Comparison of ENCODE assay signal across 8 cellular contexts in the genomic region with DNA sequence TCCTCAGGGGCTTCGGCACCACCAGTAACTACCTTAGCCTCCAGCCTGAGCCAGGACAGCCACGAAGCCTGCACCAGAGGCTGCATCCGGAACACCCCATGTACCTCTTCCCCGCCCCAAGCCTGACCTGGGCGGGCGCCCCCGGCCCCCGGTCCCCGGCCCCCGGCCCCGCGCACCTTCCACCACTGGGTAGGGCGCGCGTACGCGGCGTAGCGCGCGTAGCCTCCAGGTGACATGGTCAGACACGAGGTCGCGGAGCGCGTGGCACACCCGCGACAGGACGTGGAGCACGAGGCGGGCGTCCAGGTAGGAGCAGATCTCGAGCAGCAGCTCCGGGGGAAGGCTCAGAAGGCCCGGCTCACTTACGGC. TPM values are rescaled to one million over a fixed set of nuclear protein-coding genes. Genes with fewer than 3 reads are reported as not detected.
DNase-seq lines count a peak whose midpoint lies in the region; ATAC-seq, FAIRE-seq and TF ChIP-seq lines count a peak whose summit lies in the region.

No MANE protein-coding gene starts in this region.

- peak overlapping the region; percentile 74 to 94 (median 78) for H3K4me3 ChIP-seq in BLaER1 treated with 17β-estradiol and CSF1 and Interleukin-3, amounts not matched to agents 10 nM and 100 nM
- H3K4me3 ChIP-seq in PC-3 (ENCODE audit: low read length) (peak overlapping the region; percentile 83), endothelial cell of umbilical vein (replicated peaks in 1 of 3; ENCODE audit: insufficient read depth in 1 of 3, low read depth in 1 of 3, low read length in 3 of 3) (peak overlapping the region; percentile 2 to 56 (median 31)), neuron (ENCODE audit: low read length) (peak overlapping the region; percentile 72)

- peak overlapping the region; percentile 89 to 98 (median 94) for H3K4me2 ChIP-seq in BLaER1 treated with 17β-estradiol and CSF1 and Interleukin-3, amounts not matched to agents 10 nM and 100 nM
- H3K4me2 ChIP-seq in PC-3 (ENCODE audit: low read length) (peak overlapping the region; percentile 96), endothelial cell of umbilical vein (ENCODE audit: insufficient read depth, low read length) (peak overlapping the region; percentile 64)

- in situ Hi-C loops in KBM-7 (cut with MboI; ENCODE audit: low pct_unique_long_range_greater_than_20kb, low sequenced_read_pairs), result no loop called here

- no peak for TF ChIP-seq CTCF in PC-3 (conservative IDR thresholded peaks at IDR 0.05; ENCODE audit: low read depth, low read length)
- no peak for TF ChIP-seq CTCF in endothelial cell of umbilical vein (IDR thresholded peaks at IDR 0.05; ENCODE audit: extremely low read depth in 1 of 2, insufficient read depth in 1 of 2, low read depth in 1 of 2, low read length in 2 of 2)

- peak overlapping the region; percentile 43 to 85 (median 75); a peak in 21 of 22 replicates for H3K27ac ChIP-seq in BLaER1 treated with 17β-estradiol and CSF1 and Interleukin-3, amounts not matched to agents 10 nM and 100 nM
- H3K27ac ChIP-seq in PC-3 (ENCODE audit: low read length) (peak overlapping the region; percentile 42; the same call in 1 of the 2 replicates), endothelial cell of umbilical vein (ENCODE audit: insufficient read depth, low read depth, low read length) (no peak overlapping the region)

- intact Hi-C loops in PC-3 (cut with micrococcal nuclease), result no loop called here
- intact Hi-C loops in endothelial cell of umbilical vein (cut with micrococcal nuclease), result loop anchor here (1.0 kb wide), 2 partner anchors 26 to 41 kb away; a partner anchor contains a TSS

- dilution Hi-C loops in endothelial cell of umbilical vein (cut with MboI; ENCODE audit: extremely low pct_ligation_motif_present, low sequenced_read_pairs), result no loop called here

- no peaks in the 10 kb centered on the region for H3K9me1 ChIP-seq in endothelial cell of umbilical vein (replicated peaks; ENCODE audit: control insufficient read depth, extremely low read depth, insufficient read depth, low read length)

- H3K36me3 ChIP-seq in BLaER1 treated with 17β-estradiol and CSF1 and Interleukin-3, amounts not matched to agents 10 nM and 100 nM, result peaks cover 27 to 60% (median 37%) of the 10 kb centered on the region in 11 experiments
- H3K36me3 ChIP-seq in PC-3 (ENCODE audit: low read depth, low read length) (peaks cover 16% of the 10 kb centered on the region), endothelial cell of umbilical vein (ENCODE audit: control insufficient read depth in 2 of 2, extremely low read depth in 1 of 2, insufficient read depth in 2 of 2, low read length in 2 of 2) (peaks cover 3 to 13% of the 10 kb centered on the region in 2 experiments), neuron (ENCODE audit: insufficient read depth, low read length) (peaks cover 27% of the 10 kb centered on the region)

- H2AFZ ChIP-seq in PC-3 (ENCODE audit: low read length) (peak overlapping the region; percentile 87), endothelial cell of umbilical vein (ENCODE audit: low read depth, low read length) (peak overlapping the region; percentile 46), neuron (ENCODE audit: low read depth, low read length) (peak overlapping the region; percentile 46)

- H3K4me1 ChIP-seq in BLaER1 treated with 17β-estradiol and CSF1 and Interleukin-3, amounts not matched to agents 10 nM and 100 nM, result peaks cover 28 to 56% (median 43%) of the 10 kb centered on the region in 10 experiments
- H3K4me1 ChIP-seq in PC-3 (ENCODE audit: insufficient read depth, low read length), result peaks cover 15% of the 10 kb centered on the region
- H3K4me1 ChIP-seq in endothelial cell of umbilical vein (ENCODE audit: control insufficient read depth, extremely low read depth, insufficient read depth, low read length), result peaks cover 15% of the 10 kb centered on the region
- H3K4me1 ChIP-seq in neuron (ENCODE audit: insufficient read depth, low read length), result peaks cover 10% of the 10 kb centered on the region

- no peaks in the 10 kb centered on the region for H3K9me2 ChIP-seq in PC-3 (replicated peaks; ENCODE audit: low read length)

- H3F3A ChIP-seq in PC-3 (ENCODE audit: low read length, unreplicated experiment), result no peaks in the 10 kb centered on the region

- CTCF ChIA-PET in PC-3 (lab: Charles Lee) (no interaction called here), endothelial cell of umbilical vein (lab: Charles Lee) (no interaction called here)

- H3K79me2 ChIP-seq in PC-3 (ENCODE audit: low read length) (peaks cover 14% of the 10 kb centered on the region), endothelial cell of umbilical vein (ENCODE audit: control insufficient read depth, insufficient read depth, low read length) (no peaks in the 10 kb centered on the region)

- POLR2A ChIA-PET in PC-3 (lab: Charles Lee; ENCODE audit: unreplicated experiment) (no interaction called here), endothelial cell of umbilical vein (lab: Charles Lee) (no interaction called here)

- no peak for DNase-seq in PC-3
- DNase-seq in endothelial cell of umbilical vein (ENCODE audit: low read depth, low spot score), result no peak
- DNase-seq in cerebellar cortex (ENCODE audit: low spot score), result no peak
- DNase-seq in NCI-H526 treated with DMSO at 0.1 percent for 48 hours (lab: John Stamatoyannopoulos, UW), result no peak
- no peak for DNase-seq in KBM-7

- H3K9ac ChIP-seq in BLaER1 treated with 17β-estradiol and CSF1 and Interleukin-3, amounts not matched to agents 10 nM and 100 nM, result peak overlapping the region; percentile 71 to 87 (median 84)
- H3K9ac ChIP-seq in PC-3 (ENCODE audit: low read length) (peak overlapping the region; percentile 82), endothelial cell of umbilical vein (replicated peaks; ENCODE audit: extremely low read depth, insufficient read depth, low read length) (peak overlapping the region; percentile 22)

- H4K20me1 ChIP-seq in BLaER1 treated with 17β-estradiol and CSF1 and Interleukin-3, amounts not matched to agents 10 nM and 100 nM, result peaks cover 0 to 13% (median 8%) of the 10 kb centered on the region in 11 experiments; a peak in 11 of 22 replicates
- H4K20me1 ChIP-seq in PC-3 (ENCODE audit: low read length) (no peaks in the 10 kb centered on the region), endothelial cell of umbilical vein (replicated peaks; ENCODE audit: control insufficient read depth, extremely low read depth, insufficient read depth, low read length) (no peaks in the 10 kb centered on the region)

- no peak for TF ChIP-seq POLR2A in endothelial cell of umbilical vein (IDR thresholded peaks at IDR 0.05; ENCODE audit: low read depth, low read length)

- peak; percentile 22 for ATAC-seq in GM21526 (IDR thresholded peaks at IDR 0.05; ENCODE audit: low FRiP score, unreplicated experiment)
- ATAC-seq in PC-3, result peak; percentile 3

- no peak for FAIRE-seq in endothelial cell of umbilical vein (lab: Jason Lieb, UNC)

- BruUV-seq in PC-3 (replicated peaks; lab: Mats Ljungman, UMichigan) (no TSS peak), endothelial cell of umbilical vein (replicated peaks; lab: Mats Ljungman, UMichigan) (no TSS peak)

- no peaks in the 10 kb centered on the region for H3K9me3 ChIP-seq in BLaER1 treated with 17β-estradiol and CSF1 and Interleukin-3, amounts not matched to agents 10 nM and 100 nM (replicated peaks in 1 of 11)
- H3K9me3 ChIP-seq in PC-3 (ENCODE audit: low read length) (no peaks in the 10 kb centered on the region), endothelial cell of umbilical vein (replicated peaks; ENCODE audit: control insufficient read depth, insufficient read depth, low read length) (no peaks in the 10 kb centered on the region), neuron (ENCODE audit: low read length) (no peaks in the 10 kb centered on the region)

- H3K27me3 ChIP-seq in BLaER1 treated with 17β-estradiol and CSF1 and Interleukin-3, amounts not matched to agents 10 nM and 100 nM, result no peaks in the 10 kb centered on the region
- no peaks in the 10 kb centered on the region for H3K27me3 ChIP-seq in PC-3 (ENCODE audit: low read length)
- no peaks in the 10 kb centered on the region for H3K27me3 ChIP-seq in endothelial cell of umbilical vein (ENCODE audit: control insufficient read depth in 2 of 2, insufficient read depth in 2 of 2, low read length in 2 of 2)
- no peaks in the 10 kb centered on the region for H3K27me3 ChIP-seq in neuron (ENCODE audit: insufficient read depth, low read length)

RNA-seq across cellular contexts. Expression of a gene that starts 0.5 kb away (rescaled TPM):
- total RNA-seq in PC-3 (2014; rRNA removed) (27.5 and 34.6 TPM in 2 replicates), endothelial cell of umbilical vein (11.6 and 12.4 TPM in 2 replicates)
- polyA plus RNA-seq in endothelial cell of umbilical vein, result 19.3 and 26.4 TPM in 2 replicates
- 12.6 and 16.6 TPM in 2 replicates for polyA plus RNA-seq in endothelial cell of umbilical vein (2011; cell fraction: cytosol; rRNA removed)
- polyA plus RNA-seq in endothelial cell of umbilical vein (2011; cell fraction: nucleus; rRNA removed), result 14.8 and 16.9 TPM in 2 replicates
- 7.5 and 10.9 TPM in 2 replicates for polyA plus RNA-seq in endothelial cell of umbilical vein (2012)
- polyA minus RNA-seq in endothelial cell of umbilical vein, result 5.9 and 8.0 TPM in 2 replicates
- 6.1 TPM for polyA minus RNA-seq in endothelial cell of umbilical vein (2011; cell fraction: cytosol; rRNA and poly(A)+ RNA removed)
- 4.2 and 6.6 TPM in 2 replicates for polyA minus RNA-seq in endothelial cell of umbilical vein (2011; cell fraction: nucleus; rRNA and poly(A)+ RNA removed)

RNA-seq across cellular contexts. Expression of a gene that starts 8.2 kb away (rescaled TPM):
- not detected in 2 replicates for total RNA-seq in PC-3 (2014; rRNA removed)
- not detected in 2 replicates for total RNA-seq in endothelial cell of umbilical vein
- polyA plus RNA-seq in endothelial cell of umbilical vein, result not detected in 2 replicates
- not detected in 2 replicates for polyA plus RNA-seq in endothelial cell of umbilical vein (2011; cell fraction: cytosol; rRNA removed)
- polyA plus RNA-seq in endothelial cell of umbilical vein (2011; cell fraction: nucleus; rRNA removed), result not detected in 2 replicates
- not detected in 2 replicates for polyA plus RNA-seq in endothelial cell of umbilical vein (2012)
- not detected in 2 replicates for polyA minus RNA-seq in endothelial cell of umbilical vein
- not detected for polyA minus RNA-seq in endothelial cell of umbilical vein (2011; cell fraction: cytosol; rRNA and poly(A)+ RNA removed)
- polyA minus RNA-seq in endothelial cell of umbilical vein (2011; cell fraction: nucleus; rRNA and poly(A)+ RNA removed), result not detected in 2 replicates

RNA-seq across cellular contexts. Expression of a gene that starts 14.3 kb away (rescaled TPM):
- total RNA-seq in PC-3 (2014; rRNA removed), result 140 and 150 TPM in 2 replicates
- 68.4 and 77.4 TPM in 2 replicates for total RNA-seq in endothelial cell of umbilical vein
- 80.6 and 90.1 TPM in 2 replicates for polyA plus RNA-seq in endothelial cell of umbilical vein
- 72.2 and 76.1 TPM in 2 replicates for polyA plus RNA-seq in endothelial cell of umbilical vein (2011; cell fraction: cytosol; rRNA removed)
- 183 and 226 TPM in 2 replicates for polyA plus RNA-seq in endothelial cell of umbilical vein (2011; cell fraction: nucleus; rRNA removed)
- polyA plus RNA-seq in endothelial cell of umbilical vein (2012), result 48.5 and 49.9 TPM in 2 replicates
- 50.2 and 71.2 TPM in 2 replicates for polyA minus RNA-seq in endothelial cell of umbilical vein
- 46.0 TPM for polyA minus RNA-seq in endothelial cell of umbilical vein (2011; cell fraction: cytosol; rRNA and poly(A)+ RNA removed)
- 40.9 and 46.7 TPM in 2 replicates for polyA minus RNA-seq in endothelial cell of umbilical vein (2011; cell fraction: nucleus; rRNA and poly(A)+ RNA removed)

RNA-seq across cellular contexts. Expression of a gene that starts 27.8 kb away (rescaled TPM):
- 50.6 and 73.3 TPM in 2 replicates for total RNA-seq in PC-3 (2014; rRNA removed)
- 84.6 and 94.5 TPM in 2 replicates for total RNA-seq in endothelial cell of umbilical vein
- 98.8 and 104 TPM in 2 replicates for polyA plus RNA-seq in endothelial cell of umbilical vein
- polyA plus RNA-seq in endothelial cell of umbilical vein (2011; cell fraction: cytosol; rRNA removed), result 55.5 and 63.9 TPM in 2 replicates
- 406 TPM in 2 replicates for polyA plus RNA-seq in endothelial cell of umbilical vein (2011; cell fraction: nucleus; rRNA removed)
- 46.3 and 67.8 TPM in 2 replicates for polyA plus RNA-seq in endothelial cell of umbilical vein (2012)
- 157 and 176 TPM in 2 replicates for polyA minus RNA-seq in endothelial cell of umbilical vein
- 76.4 TPM for polyA minus RNA-seq in endothelial cell of umbilical vein (2011; cell fraction: cytosol; rRNA and poly(A)+ RNA removed)
- polyA minus RNA-seq in endothelial cell of umbilical vein (2011; cell fraction: nucleus; rRNA and poly(A)+ RNA removed), result 155 and 156 TPM in 2 replicates

RNA-seq across cellular contexts. Expression of a gene that starts 29.4 kb away (rescaled TPM):
- total RNA-seq in PC-3 (2014; rRNA removed), result 39.5 and 53.5 TPM in 2 replicates
- 10.9 and 11.8 TPM in 2 replicates for total RNA-seq in endothelial cell of umbilical vein
- polyA plus RNA-seq in endothelial cell of umbilical vein, result 10.5 and 11.0 TPM in 2 replicates
- polyA plus RNA-seq in endothelial cell of umbilical vein (2011; cell fraction: cytosol; rRNA removed), result 6.8 and 8.0 TPM in 2 replicates
- 11.7 and 12.5 TPM in 2 replicates for polyA plus RNA-seq in endothelial cell of umbilical vein (2011; cell fraction: nucleus; rRNA removed)
- 8.6 and 11.4 TPM in 2 replicates for polyA plus RNA-seq in endothelial cell of umbilical vein (2012)
- 5.7 and 11.2 TPM in 2 replicates for polyA minus RNA-seq in endothelial cell of umbilical vein
- polyA minus RNA-seq in endothelial cell of umbilical vein (2011; cell fraction: cytosol; rRNA and poly(A)+ RNA removed), result 10.2 TPM
- 3.3 and 7.7 TPM in 2 replicates for polyA minus RNA-seq in endothelial cell of umbilical vein (2011; cell fraction: nucleus; rRNA and poly(A)+ RNA removed)

Comparison
In these comparisons a context has a peak if more than half of its experiments do, and no peak if none do; other contexts are left out.
1. H3K4me3 ChIP-seq: peak in every context shown above with its lines; median percentile 83 in PC-3; 78 in BLaER1 treated with 17β-estradiol and CSF1 and Interleukin-3, amounts not matched to agents 10 nM and 100 nM; 72 in neuron; 31 in endothelial cell of umbilical vein.
2. H3K9ac ChIP-seq: peak in every context shown above with its lines; median percentile 84 in BLaER1 treated with 17β-estradiol and CSF1 and Interleukin-3, amounts not matched to agents 10 nM and 100 nM; 82 in PC-3; 22 in endothelial cell of umbilical vein.